8 cellular contexts compared by ENCODE assay signal in the genomic region with DNA sequence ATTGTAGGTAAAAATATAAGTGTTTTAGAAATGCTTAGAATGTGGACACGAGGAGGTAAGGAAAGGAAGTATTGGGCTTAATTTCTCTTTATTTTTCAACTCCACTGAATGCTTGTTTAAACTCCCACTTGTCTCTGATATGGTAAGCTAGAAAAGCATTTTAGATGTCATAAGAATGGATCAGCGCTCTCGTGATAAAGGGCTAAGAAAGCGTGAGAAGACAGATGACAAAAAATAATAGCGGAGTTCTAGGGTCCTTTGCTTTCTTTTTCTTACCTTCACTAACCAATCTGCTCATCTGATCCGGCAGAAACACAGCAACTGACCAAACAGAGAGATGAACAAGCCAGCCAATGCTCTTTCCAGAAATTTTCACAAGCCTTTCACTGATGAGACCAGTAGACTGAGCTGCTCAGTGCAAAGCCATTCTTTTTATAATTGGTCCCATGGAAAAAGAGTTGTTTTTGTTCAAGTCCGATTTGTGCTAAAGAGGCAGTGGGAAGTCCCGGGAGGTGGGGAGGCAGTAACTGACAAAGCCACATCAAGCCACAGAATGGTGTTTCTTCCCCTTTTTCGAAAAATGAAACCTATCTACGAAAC. TPM values are rescaled to one million over a fixed set of nuclear protein-coding genes. Genes with fewer than 3 reads are reported as not detected.
DNase-seq lines count a peak whose midpoint lies in the region; ATAC-seq lines count a peak whose summit lies in the region.

A gene with protein sequence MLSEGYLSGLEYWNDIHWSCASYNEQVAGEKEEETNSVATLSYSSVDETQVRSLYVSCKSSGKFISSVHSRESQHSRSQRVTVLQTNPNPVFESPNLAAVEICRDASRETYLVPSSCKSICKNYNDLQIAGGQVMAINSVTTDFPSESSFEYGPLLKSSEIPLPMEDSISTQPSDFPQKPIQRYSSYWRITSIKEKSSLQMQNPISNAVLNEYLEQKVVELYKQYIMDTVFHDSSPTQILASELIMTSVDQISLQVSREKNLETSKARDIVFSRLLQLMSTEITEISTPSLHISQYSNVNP (minus strand): TSS at position 405 of the 600 bp plus-strand sequence. CDS start 17,411 bp downstream, outside the sequence.

- H3K9me3 ChIP-seq in BLaER1 = no peaks in the 10 kb centered on the region; the same call in 1 of the 2 replicates

- H4K20me1 ChIP-seq in BLaER1 = no peaks in the 10 kb centered on the region

- DNase-seq in UCSD-AML1 (lab: John Stamatoyannopoulos, UW; ENCODE audit: unreplicated experiment) = peak; percentile 30
- peak in 9 of 10 donors; percentile 1 to 59 (median 30) for DNase-seq in naive thymus-derived CD8-positive, alpha-beta T cell
- DNase-seq in SW 1271 (lab: John Stamatoyannopoulos, UW) = no peak
- no peak for DNase-seq in GOT3 (lab: John Stamatoyannopoulos, UW)
- no peak for DNase-seq in DMS79 (lab: John Stamatoyannopoulos, UW)

- H3K4me3 Mint-ChIP-seq in naive thymus-derived CD8-positive, alpha-beta T cell = peak within 1 kb of the TSS; percentile 78 to 96 (median 86)

- H3K27ac Mint-ChIP-seq in naive thymus-derived CD8-positive, alpha-beta T cell = peak within 1 kb of the TSS; percentile 76 to 97 (median 92)

- peak within 1 kb of the TSS; percentile 97 for H3K4me2 ChIP-seq in BLaER1

- no peaks in the 10 kb centered on the region for H3K27me3 Mint-ChIP-seq in naive thymus-derived CD8-positive, alpha-beta T cell

- H3K27ac ChIP-seq in BLaER1 = peak within 1 kb of the TSS; percentile 98

- no peaks in the 10 kb centered on the region for H3K9me3 Mint-ChIP-seq in naive thymus-derived CD8-positive, alpha-beta T cell

- POLR2A ChIA-PET in naive thymus-derived CD8-positive, alpha-beta T cell (lab: Charles Lee) = no interaction called here

- H3K4me1 Mint-ChIP-seq in naive thymus-derived CD8-positive, alpha-beta T cell = peaks cover 4 to 41% (median 16%) of the 10 kb centered on the region in 4 donors

- H3K27me3 ChIP-seq in BLaER1 = no peaks in the 10 kb centered on the region

- no peaks in the 10 kb centered on the region for H3K36me3 Mint-ChIP-seq in naive thymus-derived CD8-positive, alpha-beta T cell

- H3K4me1 ChIP-seq in BLaER1 = peaks cover 40% of the 10 kb centered on the region

- peak within 1 kb of the TSS; percentile 75 for H3K4me3 ChIP-seq in BLaER1

- peaks cover 28% of the 10 kb centered on the region for H3K36me3 ChIP-seq in BLaER1

- ATAC-seq in GM19324 (IDR thresholded peaks at IDR 0.05; ENCODE audit: low FRiP score, unreplicated experiment) = peak; percentile 86
- ATAC-seq in HG03196 (IDR thresholded peaks at IDR 0.05; ENCODE audit: unreplicated experiment) = peak; percentile 90
- ATAC-seq in naive thymus-derived CD8-positive, alpha-beta T cell = peak; percentile 90 to 92

- H3K9ac ChIP-seq in BLaER1 = peak within 1 kb of the TSS; percentile 98

RNA-seq across cellular contexts. Expression of the gene that starts here (rescaled TPM):
- total RNA-seq in naive thymus-derived CD8-positive, alpha-beta T cell = 1 to 10 TPM; 1.7 to 1.8 TPM
- polyA plus RNA-seq in naive thymus-derived CD8-positive, alpha-beta T cell = 1 to 10 TPM; 1.1 to 2.9 (median 2.3) TPM

Comparison
In these comparisons a context has a peak if more than half of its experiments do, and no peak if none do; other contexts are left out.
1. DNase-seq: peak in UCSD-AML1 (single experiment) and naive thymus-derived CD8-positive, alpha-beta T cell (9 of 10); none in SW 1271 (0 of 2), GOT3 (single experiment) and DMS79 (single experiment).
2. Peak in every context shown above with its lines, with median percentiles within 50 percentile points of each other: ATAC-seq.